In the genomic region with DNA sequence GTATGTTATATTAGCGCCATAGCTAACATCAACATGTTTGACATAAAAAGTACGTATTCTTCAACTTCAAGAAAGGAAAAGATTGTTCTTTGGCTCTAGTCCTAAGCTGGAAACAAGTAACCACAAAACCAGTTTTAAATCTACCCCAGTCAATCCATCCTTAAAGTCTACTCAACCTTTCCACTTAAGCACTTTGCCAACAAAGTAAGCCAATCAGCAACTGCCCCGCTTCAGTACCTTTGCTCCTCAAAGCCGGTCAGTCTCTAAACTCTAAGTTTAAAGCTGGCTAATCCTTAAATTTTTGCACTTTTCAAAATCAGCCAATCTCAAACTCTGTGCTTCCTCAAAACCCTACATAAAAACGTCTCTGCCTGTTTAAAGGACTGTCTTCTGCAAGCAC, we compare ENCODE assay signal across 35 cellular contexts.
"Had no signal": no experiment of that assay in that cellular context is flagged by ENCODE, and none has a peak within 500 bp of the region (broad histone marks: within the 10 kb centered on the region; RNA-seq: fewer than 3 reads in every experiment).

No MANE protein-coding gene starts in this region.

- ATAC-seq: activated CD4-positive, alpha-beta T cell treated with anti-CD3 and anti-CD28 coated beads for 36 hours; activated naive CD8-positive, alpha-beta T cell treated with anti-CD3 and anti-CD28 coated beads, Interleukin-2, amount 50 U/mL, for 24 hours; activated T-cell treated with anti-CD3 and anti-CD28 coated beads, Interleukin-2, amount 50 U/mL, for 72 hours; activated T-helper 17 cell treated with anti-CD3 and anti-CD28 coated beads, Interleukin-2, amount 50 U/mL, for 72 hours; body of pancreas; effector memory CD8-positive, alpha-beta T cell; foreskin keratinocyte; gastrocnemius medialis; heart left ventricle; T-helper 17 cell had no signal

- H3K4me3 ChIP-seq: adrenal gland, body of pancreas, esophagus muscularis mucosa, gastrocnemius medialis, heart left ventricle had no signal

- H3K4me1 Mint-ChIP-seq: activated naive CD4-positive, alpha-beta T cell treated with anti-CD3 and anti-CD28 coated beads, Interleukin-2, amount 50 U/mL, for 24 hours; activated T-helper 17 cell treated with anti-CD3 and anti-CD28 coated beads, Interleukin-2, amount 50 U/mL, for 72 hours had no signal

- H3K27ac ChIP-seq: adrenal gland, body of pancreas, esophagus muscularis mucosa, foreskin keratinocyte had no signal

- DNase-seq: activated CD4-positive, alpha-beta memory T cell treated with anti-CD3 and anti-CD28 coated beads for 36 hours; activated CD4-positive, alpha-beta T cell treated with anti-CD3 and anti-CD28 coated beads for 36 hours; activated CD4-positive, alpha-beta T cell treated with anti-CD3 and anti-CD28 coated beads, Interleukin-2, amount 10 ng/mL, durations not matched to agents 24 days and 14 days; activated CD4-positive, CD25-positive, alpha-beta regulatory T cell; activated CD4-positive, CD25-positive, alpha-beta regulatory T cell treated with anti-CD3 and anti-CD28 coated beads, Interleukin-2, amount 50 U/mL, for 72 hours; activated CD8-positive, alpha-beta memory T cell treated with anti-CD3 and anti-CD28 coated beads, Interleukin-2, amount 50 U/mL, for 48 hours; activated effector memory CD4-positive, alpha-beta T cell treated with Interleukin-2 at 50 U/mL for 16 hours; activated naive CD4-positive, alpha-beta T cell treated with anti-CD3 and anti-CD28 coated beads for 36 hours; activated naive CD8-positive, alpha-beta T cell treated with anti-CD3 and anti-CD28 coated beads for 36 hours; activated naive CD8-positive, alpha-beta T cell treated with anti-CD3 and anti-CD28 coated beads, Interleukin-2, amount 50 U/mL, for 24 hours; activated T-cell treated with anti-CD3 and anti-CD28 coated beads for 4 hours; activated T-cell treated with anti-CD3 and anti-CD28 coated beads, Interleukin-2, amount 50 U/mL, for 24 hours; activated T-cell treated with anti-CD3 and anti-CD28 coated beads, Interleukin-2, amount 50 U/mL, for 72 hours; adrenal gland; amygdala; aorta; body of pancreas; caudate nucleus; cortex of kidney; dermis blood vessel endothelial cell; effector CD4-positive, alpha-beta T cell; effector memory CD8-positive, alpha-beta T cell; erythroblast; foreskin keratinocyte; gastrocnemius medialis; glutamatergic neuron; heart left ventricle; T-helper 1 cell; T-helper 17 cell; T1000 had no signal

- H3K36me3 ChIP-seq: adrenal gland, esophagus muscularis mucosa, gastrocnemius medialis, heart left ventricle had no signal

- H3K27me3 ChIP-seq: adrenal gland, body of pancreas, esophagus muscularis mucosa, foreskin keratinocyte, gastrocnemius medialis, heart left ventricle had no signal

- H3K9me3 Mint-ChIP-seq: activated CD4-positive, alpha-beta memory T cell treated with anti-CD3 and anti-CD28 coated beads for 36 hours; activated CD4-positive, alpha-beta T cell treated with anti-CD3 and anti-CD28 coated beads, Interleukin-2, amount 10 ng/mL, durations not matched to agents 24 days and 14 days; activated naive CD4-positive, alpha-beta T cell treated with anti-CD3 and anti-CD28 coated beads for 36 hours; activated naive CD4-positive, alpha-beta T cell treated with anti-CD3 and anti-CD28 coated beads, Interleukin-2, amount 50 U/mL, for 24 hours; activated naive CD8-positive, alpha-beta T cell treated with anti-CD3 and anti-CD28 coated beads for 36 hours; activated naive CD8-positive, alpha-beta T cell treated with anti-CD3 and anti-CD28 coated beads, Interleukin-2, amount 50 U/mL, for 24 hours; activated T-cell treated with anti-CD3 and anti-CD28 coated beads, Interleukin-2, amount 50 U/mL, for 24 hours; activated T-cell treated with anti-CD3 and anti-CD28 coated beads, Interleukin-2, amount 50 U/mL, for 72 hours; activated T-helper 17 cell treated with anti-CD3 and anti-CD28 coated beads, Interleukin-2, amount 50 U/mL, for 72 hours; effector memory CD8-positive, alpha-beta T cell; T-helper 2 cell treated with Interferon-gamma antibody and Interleukin-4, amounts not matched to agents 5 μg/mL and 100 μg/mL, for 36 hours had no signal

- H3K27me3 Mint-ChIP-seq: activated CD4-positive, alpha-beta memory T cell treated with anti-CD3 and anti-CD28 coated beads for 36 hours; activated CD4-positive, alpha-beta T cell treated with anti-CD3 and anti-CD28 coated beads for 36 hours; activated CD4-positive, alpha-beta T cell treated with anti-CD3 and anti-CD28 coated beads, Interleukin-2, amount 10 ng/mL, durations not matched to agents 24 days and 14 days; activated naive CD4-positive, alpha-beta T cell treated with anti-CD3 and anti-CD28 coated beads, Interleukin-2, amount 50 U/mL, for 24 hours; activated naive CD8-positive, alpha-beta T cell treated with anti-CD3 and anti-CD28 coated beads for 36 hours; activated naive CD8-positive, alpha-beta T cell treated with anti-CD3 and anti-CD28 coated beads, Interleukin-2, amount 50 U/mL, for 24 hours; activated T-cell treated with anti-CD3 and anti-CD28 coated beads, Interleukin-2, amount 50 U/mL, for 24 hours; activated T-helper 17 cell treated with anti-CD3 and anti-CD28 coated beads, Interleukin-2, amount 50 U/mL, for 72 hours; effector memory CD8-positive, alpha-beta T cell; T-helper 17 cell had no signal

- FAIRE-seq: colon had no signal

- H3K36me3 Mint-ChIP-seq: activated CD4-positive, alpha-beta memory T cell treated with anti-CD3 and anti-CD28 coated beads for 36 hours; activated naive CD4-positive, alpha-beta T cell treated with anti-CD3 and anti-CD28 coated beads, Interleukin-2, amount 50 U/mL, for 24 hours had no signal

- H3K27ac Mint-ChIP-seq: activated CD4-positive, alpha-beta memory T cell treated with anti-CD3 and anti-CD28 coated beads for 36 hours; activated CD4-positive, alpha-beta T cell treated with anti-CD3 and anti-CD28 coated beads for 36 hours; activated CD4-positive, alpha-beta T cell treated with anti-CD3 and anti-CD28 coated beads, Interleukin-2, amount 10 ng/mL, durations not matched to agents 24 days and 14 days; activated naive CD4-positive, alpha-beta T cell treated with anti-CD3 and anti-CD28 coated beads for 36 hours; activated naive CD4-positive, alpha-beta T cell treated with anti-CD3 and anti-CD28 coated beads, Interleukin-2, amount 50 U/mL, for 24 hours; activated naive CD8-positive, alpha-beta T cell treated with anti-CD3 and anti-CD28 coated beads for 36 hours; activated naive CD8-positive, alpha-beta T cell treated with anti-CD3 and anti-CD28 coated beads, Interleukin-2, amount 50 U/mL, for 24 hours; activated T-cell treated with anti-CD3 and anti-CD28 coated beads, Interleukin-2, amount 50 U/mL, for 24 hours; activated T-cell treated with anti-CD3 and anti-CD28 coated beads, Interleukin-2, amount 50 U/mL, for 72 hours; activated T-helper 17 cell treated with anti-CD3 and anti-CD28 coated beads, Interleukin-2, amount 50 U/mL, for 72 hours; effector memory CD8-positive, alpha-beta T cell; T-helper 17 cell; T-helper 2 cell treated with Interferon-gamma antibody and Interleukin-4, amounts not matched to agents 5 μg/mL and 100 μg/mL, for 36 hours had no signal

- H3K9me3 ChIP-seq: adrenal gland, body of pancreas, esophagus muscularis mucosa, gastrocnemius medialis, heart left ventricle had no signal

- H3K4me3 Mint-ChIP-seq: activated CD4-positive, alpha-beta memory T cell treated with anti-CD3 and anti-CD28 coated beads for 36 hours; activated CD4-positive, alpha-beta T cell treated with anti-CD3 and anti-CD28 coated beads for 36 hours; activated CD4-positive, alpha-beta T cell treated with anti-CD3 and anti-CD28 coated beads, Interleukin-2, amount 10 ng/mL, durations not matched to agents 24 days and 14 days; activated naive CD4-positive, alpha-beta T cell treated with anti-CD3 and anti-CD28 coated beads for 36 hours; activated naive CD4-positive, alpha-beta T cell treated with anti-CD3 and anti-CD28 coated beads, Interleukin-2, amount 50 U/mL, for 24 hours; activated naive CD8-positive, alpha-beta T cell treated with anti-CD3 and anti-CD28 coated beads for 36 hours; activated naive CD8-positive, alpha-beta T cell treated with anti-CD3 and anti-CD28 coated beads, Interleukin-2, amount 50 U/mL, for 24 hours; activated T-cell treated with anti-CD3 and anti-CD28 coated beads, Interleukin-2, amount 50 U/mL, for 24 hours; activated T-cell treated with anti-CD3 and anti-CD28 coated beads, Interleukin-2, amount 50 U/mL, for 72 hours; activated T-helper 17 cell treated with anti-CD3 and anti-CD28 coated beads, Interleukin-2, amount 50 U/mL, for 72 hours; effector memory CD8-positive, alpha-beta T cell; T-helper 17 cell; T-helper 2 cell treated with Interferon-gamma antibody and Interleukin-4, amounts not matched to agents 5 μg/mL and 100 μg/mL, for 36 hours had no signal
